In genomic region chr2:108536133-108536780, GRCh38 we compare ENCODE assay signal across 10 cellular contexts. TPM values are rescaled to one million over a fixed set of nuclear protein-coding genes. Genes with fewer than 3 reads are reported as not detected.
DNase-seq lines count a peak whose midpoint lies in the region; ATAC-seq and TF ChIP-seq lines count a peak whose summit lies in the region.
"Had no signal": no experiment of that assay in that cellular context is flagged by ENCODE, and none has a peak within 500 bp of the region (broad histone marks: within the 10 kb centered on the region; RNA-seq: fewer than 3 reads in every experiment).

No MANE protein-coding gene starts in this region.

- H3K4me1 Mint-ChIP-seq in T-helper 1 cell treated with Interleukin-12 subunit alpha and Interleukin-12 subunit beta and Interleukin-4 antibody, amounts not matched to agents 30 μg/mL and 1 μg/mL, for 36 hours (ENCODE audit: low read depth) = peaks cover 35% of the 10 kb centered on the region

- H3K27me3 Mint-ChIP-seq in T-helper 1 cell treated with Interleukin-12 subunit alpha and Interleukin-12 subunit beta and Interleukin-4 antibody, amounts not matched to agents 30 μg/mL and 1 μg/mL, for 36 hours (ENCODE audit: low read depth) = no peaks in the 10 kb centered on the region

- peak overlapping the region; percentile 49 for H3K4me3 Mint-ChIP-seq in T-helper 1 cell treated with Interleukin-12 subunit alpha and Interleukin-12 subunit beta and Interleukin-4 antibody, amounts not matched to agents 30 μg/mL and 1 μg/mL, for 36 hours

- no peak overlapping the region for H3K27ac Mint-ChIP-seq in T-helper 1 cell treated with Interleukin-12 subunit alpha and Interleukin-12 subunit beta and Interleukin-4 antibody, amounts not matched to agents 30 μg/mL and 1 μg/mL, for 36 hours

- peak overlapping the region; percentile 69 for H3K4me3 ChIP-seq in epithelial cell of proximal tubule (ENCODE audit: low read depth, low read length)

- H3K36me3 Mint-ChIP-seq in T-helper 1 cell treated with Interleukin-12 subunit alpha and Interleukin-12 subunit beta and Interleukin-4 antibody, amounts not matched to agents 30 μg/mL and 1 μg/mL, for 36 hours (ENCODE audit: low read depth) = no peaks in the 10 kb centered on the region

- no peak for TF ChIP-seq CTCF in epithelial cell of proximal tubule (conservative IDR thresholded peaks at IDR 0.05; ENCODE audit: low read depth, low read length)

- DNase-seq in T-helper 1 cell = no peak
- peak; percentile 39 for DNase-seq in RPMI7951 (ENCODE audit: low read depth)
- DNase-seq in epithelial cell of proximal tubule (ENCODE audit: low read depth) = no peak
- peak; percentile 89 for DNase-seq in renal cortical epithelial cell (ENCODE audit: low read depth)
- DNase-seq in NCI-H345 (lab: John Stamatoyannopoulos, UW) = no peak
- DNase-seq in cortex of kidney (lab: John Stamatoyannopoulos, UW) = no peak
- DNase-seq: left lung, NCI-H774 had no signal

- ATAC-seq in GM18502 (IDR thresholded peaks at IDR 0.05; ENCODE audit: poor library complexity, unreplicated experiment) = no peak
- ATAC-seq: left lung had no signal

- no peaks in the 10 kb centered on the region for H3K9me3 Mint-ChIP-seq in T-helper 1 cell treated with Interleukin-12 subunit alpha and Interleukin-12 subunit beta and Interleukin-4 antibody, amounts not matched to agents 30 μg/mL and 1 μg/mL, for 36 hours

RNA-seq across cellular contexts. Expression of gene LIMS1, which starts 2.0 kb away (rescaled TPM):
- total RNA-seq in RPMI7951 (2014; rRNA removed; shearing (Covaris generic)) = 56.1 and 66.0 TPM in 2 replicates
- total RNA-seq in epithelial cell of proximal tubule (58.3 and 95.4 TPM in 2 replicates), renal cortical epithelial cell (186 and 200 TPM in 2 replicates)

Comparison
In these comparisons a context has a peak if more than half of its experiments do, and no peak if none do; other contexts are left out.
1. DNase-seq: peak in RPMI7951 (single experiment) and renal cortical epithelial cell (single experiment); none in T-helper 1 cell (0 of 5), epithelial cell of proximal tubule (single experiment), NCI-H345 (single experiment) and cortex of kidney (single experiment).